Comparison of ENCODE assay signal across 8 cellular contexts in the genomic region with DNA sequence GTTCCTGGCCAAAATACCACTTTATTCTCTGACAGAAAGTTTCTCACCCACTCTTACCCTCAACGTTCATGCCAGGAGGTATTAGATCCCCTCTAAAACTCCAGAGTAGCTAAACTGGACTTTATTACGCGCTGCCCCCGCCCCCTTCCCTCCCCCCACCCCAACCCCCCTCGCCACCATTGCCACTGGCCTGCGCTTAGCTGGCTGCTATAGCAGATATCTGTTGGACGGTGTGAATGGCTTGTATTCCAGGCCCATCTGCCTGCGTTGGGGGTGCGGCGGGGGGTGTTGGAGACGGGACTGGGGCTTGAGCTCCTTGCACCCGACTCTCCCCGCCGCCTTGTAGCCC. TPM values are rescaled to one million over a fixed set of nuclear protein-coding genes. Genes with fewer than 3 reads are reported as not detected.
DNase-seq lines count a peak whose midpoint lies in the region; ATAC-seq and TF ChIP-seq lines count a peak whose summit lies in the region.

No MANE protein-coding gene starts in this region.

- ATAC-seq in GM21526 (IDR thresholded peaks at IDR 0.05; ENCODE audit: low FRiP score, unreplicated experiment) (no peak), GM21723 (IDR thresholded peaks at IDR 0.05; ENCODE audit: unreplicated experiment) (no peak)

- H3K9me2 ChIP-seq in hepatocyte (replicated peaks; ENCODE audit: insufficient read depth), result no peaks in the 10 kb centered on the region

- intact Hi-C loops in spleen (cut with DNase I; ENCODE audit: low total_unique reads), result no loop called here

- H3K4me1 ChIP-seq in hepatocyte (ENCODE audit: insufficient read depth), result peaks cover 19% of the 10 kb centered on the region
- H3K4me1 ChIP-seq in spleen, result peaks cover 14 to 70% (median 45%) of the 10 kb centered on the region in 6 donors

- no peak for TF ChIP-seq CTCF in WERI-Rb-1 (IDR thresholded peaks at IDR 0.05; ENCODE audit: low read depth, low read length)
- no peak for TF ChIP-seq CTCF in hepatocyte (IDR thresholded peaks at IDR 0.05; ENCODE audit: poor library complexity)
- no peak for TF ChIP-seq CTCF in spleen (IDR thresholded peaks at IDR 0.05 in 8 of 11, conservative IDR thresholded peaks at IDR 0.05 in 3 of 11)

- H2AFZ ChIP-seq in hepatocyte, result peak overlapping the region; percentile 84

- H3K36me3 ChIP-seq in H7 (replicated peaks; ENCODE audit: control insufficient read depth, insufficient read depth, low read length), result peaks cover 13% of the 10 kb centered on the region
- peaks cover 19% of the 10 kb centered on the region for H3K36me3 ChIP-seq in WERI-Rb-1
- H3K36me3 ChIP-seq in hepatocyte (replicated peaks; ENCODE audit: insufficient read depth, low read depth), result no peaks in the 10 kb centered on the region
- peaks cover 0 to 27% (median 24%) of the 10 kb centered on the region in 6 donors for H3K36me3 ChIP-seq in spleen

- H3K27me3 ChIP-seq in H7 (ENCODE audit: control insufficient read depth, insufficient read depth, low read length) (no peaks in the 10 kb centered on the region), WERI-Rb-1 (ENCODE audit: insufficient read depth, low read depth, severe bottlenecking) (no peaks in the 10 kb centered on the region), hepatocyte (no peaks in the 10 kb centered on the region), spleen (replicated peaks in 1 of 7) (peaks cover 0 to 7% (median 0%) of the 10 kb centered on the region in 7 donors)

- WGBS in hepatocyte (ENCODE audit: low lambda C conversion rate, missing lambda C conversion rate), result 1% methylated on average over 8 of the region's 14 CpGs
- WGBS in spleen, 5 donors, result 2 to 6% (median 3%) methylated on average over 10 to 14 of the region's 14 CpGs

- H3K4me3 ChIP-seq in H7 (ENCODE audit: insufficient read depth, low read depth, low read length), result peak overlapping the region; percentile 77
- peak overlapping the region; percentile 85 for H3K4me3 ChIP-seq in WERI-Rb-1 (ENCODE audit: low read depth, low read length)
- H3K4me3 ChIP-seq in hepatocyte, result peak overlapping the region; percentile 65
- H3K4me3 ChIP-seq in spleen, result peak overlapping the region; percentile 71 to 98 (median 77)

- H4K20me1 ChIP-seq in hepatocyte (ENCODE audit: insufficient read depth, poor library complexity, severe bottlenecking), result no peaks in the 10 kb centered on the region

- peaks cover 17% of the 10 kb centered on the region for H3K79me2 ChIP-seq in hepatocyte

- peak overlapping the region; percentile 96 for H3K4me2 ChIP-seq in hepatocyte

- H3K9me3 ChIP-seq in WERI-Rb-1 (ENCODE audit: severe bottlenecking) (no peaks in the 10 kb centered on the region), hepatocyte (ENCODE audit: low read depth) (no peaks in the 10 kb centered on the region), spleen (no peaks in the 10 kb centered on the region)

- TF ChIP-seq POLR2A in spleen (IDR thresholded peaks at IDR 0.05), result no peak

- H3K27ac ChIP-seq in WERI-Rb-1, result peak overlapping the region; percentile 96
- no peak overlapping the region for H3K27ac ChIP-seq in hepatocyte
- H3K27ac ChIP-seq in spleen, result peak overlapping the region; percentile 95 to 99 (median 97)

- DNase-seq in H7, result no peak
- no peak for DNase-seq in WERI-Rb-1
- no peak for DNase-seq in hepatocyte (ENCODE audit: low spot score)
- DNase-seq in spleen, result no peak
- DNase-seq in LoVo (ENCODE audit: low spot score), result no peak
- DNase-seq in NCI-H187 treated with DMSO at 0.1 percent for 48 hours (lab: John Stamatoyannopoulos, UW), result no peak

RNA-seq across cellular contexts. Expression of a gene that starts 0.6 kb away (rescaled TPM):
- 12.1 and 14.0 TPM in 2 replicates for total RNA-seq in H7 (2014; rRNA removed; shearing (Covaris generic))
- 13.5 and 20.4 TPM in 2 replicates for total RNA-seq in hepatocyte
- 14.2 and 15.5 TPM in 2 replicates for polyA plus RNA-seq in hepatocyte
- 10 to 100 TPM; 16.8 to 25.4 (median 18.6) TPM for total RNA-seq in spleen
- polyA plus RNA-seq in spleen, result 10 to 100 TPM in 1 of 3 donors, 1 to 10 TPM in 2; 4.5 to 14.2 (median 8.9) TPM

RNA-seq across cellular contexts. Expression of a gene that starts 3.9 kb away (rescaled TPM):
- 2.2 and 3.4 TPM in 2 replicates for total RNA-seq in H7 (2014; rRNA removed; shearing (Covaris generic))
- total RNA-seq in hepatocyte (0.28 and 1.4 TPM in 2 replicates), spleen (1 to 10 TPM in 5 of 7 donors, under 1 TPM in 2; 0.42 to 2.9 (median 1.5) TPM)
- polyA plus RNA-seq in hepatocyte (1.5 and 2.2 TPM in 2 replicates), spleen (under 1 TPM; 0.09 to 0.35 (median 0.11) TPM)

RNA-seq across cellular contexts. Expression of a gene that starts 12.1 kb away (rescaled TPM):
- 83.3 and 94.9 TPM in 2 replicates for total RNA-seq in H7 (2014; rRNA removed; shearing (Covaris generic))
- total RNA-seq in hepatocyte (87.5 and 114 TPM in 2 replicates), spleen (100 to 1,000 TPM; 139 to 261 (median 193) TPM)
- polyA plus RNA-seq in hepatocyte (191 and 282 TPM in 2 replicates), spleen (100 to 1,000 TPM; 126 to 267 (median 176) TPM)

RNA-seq across cellular contexts. Expression of a gene that starts 23.1 kb away (rescaled TPM):
- total RNA-seq in H7 (2014; rRNA removed; shearing (Covaris generic)), result 1.4 and 2.0 TPM in 2 replicates
- total RNA-seq in hepatocyte (2.3 and 2.7 TPM in 2 replicates), spleen (10 to 100 TPM in 2 of 7 donors, 1 to 10 TPM in 5; 1.2 to 17.3 (median 5.8) TPM)
- polyA plus RNA-seq in hepatocyte (1.7 and 2.7 TPM in 2 replicates), spleen (under 1 TPM; 0.70 to 0.93 (median 0.93) TPM)
